In the genomic region with DNA sequence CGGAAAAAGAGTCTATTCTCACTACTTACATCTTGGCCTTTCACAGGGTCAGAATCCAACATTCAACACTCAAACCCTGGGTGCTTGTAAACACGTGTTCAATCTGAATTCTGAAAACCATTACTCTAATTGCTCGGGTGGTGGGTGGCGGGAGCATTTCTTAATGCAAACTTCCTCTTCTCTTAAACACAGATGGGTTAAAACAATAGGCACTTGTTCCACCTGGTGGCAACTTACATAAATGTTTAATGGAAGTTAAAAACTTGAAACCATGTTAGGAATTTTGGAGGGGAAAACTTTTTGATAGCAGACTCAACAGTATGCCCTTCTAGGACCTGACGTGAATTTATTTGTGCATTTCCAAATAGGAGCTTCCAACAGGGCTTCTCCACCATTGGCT, we compare ENCODE assay signal across 12 cellular contexts. TPM values are rescaled to one million over a fixed set of nuclear protein-coding genes. Genes with fewer than 3 reads are reported as not detected.
DNase-seq lines count a peak whose midpoint lies in the region; ATAC-seq, FAIRE-seq and TF ChIP-seq lines count a peak whose summit lies in the region.
"Had no signal": no experiment of that assay in that cellular context is flagged by ENCODE, and none has a peak within 500 bp of the region (broad histone marks: within the 10 kb centered on the region; RNA-seq: fewer than 3 reads in every experiment).

No MANE protein-coding gene starts in this region.

- H3K4me1 ChIP-seq in A673 (ENCODE audit: insufficient read depth, low read length, poor library complexity, severe bottlenecking): peaks cover 31% of the 10 kb centered on the region
- H3K4me1 ChIP-seq in endodermal cell (ENCODE audit: control insufficient read depth, insufficient read depth, low read length): peaks cover 4% of the 10 kb centered on the region
- H3K4me1 ChIP-seq in tibial nerve: peaks cover 0 to 52% (median 13%) of the 10 kb centered on the region in 4 donors
- H3K4me1 ChIP-seq: parathyroid adenoma had no signal

- H3K4me1 Mint-ChIP-seq in endodermal cell (peaks cover 4% of the 10 kb centered on the region), endothelial cell (ENCODE audit: unreplicated experiment) (peaks cover 39% of the 10 kb centered on the region)
- H3K4me1 Mint-ChIP-seq: stimulated activated effector memory CD8-positive, alpha-beta T cell treated with anti-CD3 and anti-CD28 coated beads, Interleukin-12 subunit alpha, Interleukin-12 subunit beta, amount 100 ng/mL, for 72 hours had no signal

- H3K4me3 ChIP-seq in A673 (ENCODE audit: low read depth, low read length, poor library complexity, severe bottlenecking): no peak overlapping the region
- no peak overlapping the region for H3K4me3 ChIP-seq in endodermal cell (ENCODE audit: low read length)
- H3K4me3 ChIP-seq in tibial nerve: no peak overlapping the region

- H3K27me3 Mint-ChIP-seq in endodermal cell (ENCODE audit: insufficient read depth): no peaks in the 10 kb centered on the region
- peaks cover 2% of the 10 kb centered on the region for H3K27me3 Mint-ChIP-seq in endothelial cell (ENCODE audit: unreplicated experiment)

- no peak for TF ChIP-seq EP300 in tibial nerve (IDR thresholded peaks at IDR 0.05)

- H3K27ac Mint-ChIP-seq in endodermal cell (no peak overlapping the region), endothelial cell (ENCODE audit: unreplicated experiment) (no peak overlapping the region)
- H3K27ac Mint-ChIP-seq: activated CD8-positive, alpha-beta memory T cell treated with anti-CD3 and anti-CD28 coated beads, Interleukin-2, amount 10 ng/mL, durations not matched to agents 7 days and 5 days; stimulated activated effector memory CD8-positive, alpha-beta T cell treated with anti-CD3 and anti-CD28 coated beads, Interleukin-12 subunit alpha, Interleukin-12 subunit beta, amount 100 ng/mL, for 72 hours had no signal

- H3K4me3 Mint-ChIP-seq in endodermal cell: no peak overlapping the region
- H3K4me3 Mint-ChIP-seq in endothelial cell (ENCODE audit: unreplicated experiment): no peak overlapping the region
- H3K4me3 Mint-ChIP-seq: activated CD8-positive, alpha-beta memory T cell treated with anti-CD3 and anti-CD28 coated beads, Interleukin-2, amount 10 ng/mL, durations not matched to agents 7 days and 5 days; stimulated activated effector memory CD8-positive, alpha-beta T cell treated with anti-CD3 and anti-CD28 coated beads, Interleukin-12 subunit alpha, Interleukin-12 subunit beta, amount 100 ng/mL, for 72 hours had no signal

- H3K9me3 Mint-ChIP-seq in endodermal cell: no peaks in the 10 kb centered on the region
- no peaks in the 10 kb centered on the region for H3K9me3 Mint-ChIP-seq in endothelial cell (ENCODE audit: unreplicated experiment)
- H3K9me3 Mint-ChIP-seq: stimulated activated effector memory CD8-positive, alpha-beta T cell treated with anti-CD3 and anti-CD28 coated beads, Interleukin-12 subunit alpha, Interleukin-12 subunit beta, amount 100 ng/mL, for 72 hours had no signal

- CTCF ChIA-PET in A673 (lab: Charles Lee): no interaction called here

- TF ChIP-seq CTCF in A673 (conservative IDR thresholded peaks at IDR 0.05; ENCODE audit: low read depth, low read length) (no peak), endodermal cell (conservative IDR thresholded peaks at IDR 0.05) (peak; percentile 46), endothelial cell (IDR thresholded peaks at IDR 0.05; ENCODE audit: unreplicated experiment) (no peak), tibial nerve (IDR thresholded peaks at IDR 0.05) (peak in 1 of 5 experiments; percentile 22)

- WGBS in endodermal cell (ENCODE audit: insufficient coverage in 1 of 2, insufficient read length in 1 of 2), 2 experiments: 73% methylated on average over 4 to 5 of the region's 5 CpGs
- WGBS in tibial nerve, 2 donors: 55 to 59% methylated on average over 5 of the region's 5 CpGs

- POLR2A ChIA-PET in A673 (lab: Charles Lee; ENCODE audit: low non-redundant PET): interaction anchor here (0.6 kb wide), 1 partner anchor 398 kb away, joined by 3 read pairs; no protein-coding TSS in a partner anchor

- TF ChIP-seq POLR2A in GM12892 (IDR thresholded peaks at IDR 0.05; ENCODE audit: low read depth, low read length): no peak
- TF ChIP-seq POLR2A in tibial nerve (IDR thresholded peaks at IDR 0.05): no peak

- no peak overlapping the region for H3K9ac ChIP-seq in endodermal cell (ENCODE audit: extremely low read depth, low read length, poor library complexity, severe bottlenecking)
- H3K9ac ChIP-seq: parathyroid adenoma had no signal

- H3K36me3 Mint-ChIP-seq in endodermal cell (ENCODE audit: low read depth) (no peaks in the 10 kb centered on the region), endothelial cell (ENCODE audit: low read depth, unreplicated experiment) (peaks cover 26% of the 10 kb centered on the region)
- H3K36me3 Mint-ChIP-seq: activated CD8-positive, alpha-beta memory T cell treated with anti-CD3 and anti-CD28 coated beads, Interleukin-2, amount 10 ng/mL, durations not matched to agents 7 days and 5 days; stimulated activated effector memory CD8-positive, alpha-beta T cell treated with anti-CD3 and anti-CD28 coated beads, Interleukin-12 subunit alpha, Interleukin-12 subunit beta, amount 100 ng/mL, for 72 hours had no signal

- FAIRE-seq in GM12892 (lab: Jason Lieb, UNC): peak; percentile 70

- intact Hi-C loops in A673 (cut with micrococcal nuclease; ENCODE audit: unreplicated experiment): no loop called here

- no peaks in the 10 kb centered on the region for H3K36me3 ChIP-seq in A673 (ENCODE audit: insufficient read depth, low read length, poor library complexity, severe bottlenecking)
- H3K36me3 ChIP-seq in endodermal cell (ENCODE audit: control insufficient read depth, insufficient read depth, low read length): no peaks in the 10 kb centered on the region
- H3K36me3 ChIP-seq in tibial nerve: no peaks in the 10 kb centered on the region

- H3K27me3 ChIP-seq in A673 (replicated peaks; ENCODE audit: insufficient read depth, low read depth, low read length, poor library complexity): no peaks in the 10 kb centered on the region
- H3K27me3 ChIP-seq in endodermal cell (ENCODE audit: control insufficient read depth, insufficient read depth, low read length, poor library complexity, severe bottlenecking): no peaks in the 10 kb centered on the region
- no peaks in the 10 kb centered on the region for H3K27me3 ChIP-seq in tibial nerve

- BruUV-seq in A673 (replicated peaks; lab: Mats Ljungman, UMichigan): no TSS peak

- no peaks in the 10 kb centered on the region for H3K9me3 ChIP-seq in A673 (ENCODE audit: low read depth, low read length, poor library complexity, severe bottlenecking)
- H3K9me3 ChIP-seq in endodermal cell (ENCODE audit: control insufficient read depth, low read length): no peaks in the 10 kb centered on the region
- H3K9me3 ChIP-seq in tibial nerve: no peaks in the 10 kb centered on the region

- ATAC-seq in HG03159 (IDR thresholded peaks at IDR 0.05; ENCODE audit: unreplicated experiment): no peak
- ATAC-seq: activated CD8-positive, alpha-beta memory T cell treated with anti-CD3 and anti-CD28 coated beads, Interleukin-2, amount 10 ng/mL, durations not matched to agents 7 days and 5 days; stimulated activated effector memory CD8-positive, alpha-beta T cell treated with anti-CD3 and anti-CD28 coated beads, Interleukin-12 subunit alpha, Interleukin-12 subunit beta, amount 100 ng/mL, for 72 hours had no signal

- peak; percentile 52 for DNase-seq in A673 (ENCODE audit: low spot score)
- DNase-seq in GM12892 (ENCODE audit: insufficient read length): no peak
- peak; percentile 5 for DNase-seq in RPMI7951 (ENCODE audit: low read depth)
- no peak for DNase-seq in endodermal cell
- no peak for DNase-seq in endothelial cell (ENCODE audit: low spot score)
- DNase-seq in NCI-H1417 (lab: John Stamatoyannopoulos, UW): no peak
- DNase-seq in tibial nerve (ENCODE audit: low spot score in 2 of 2): no peak
- DNase-seq: activated CD8-positive, alpha-beta memory T cell treated with anti-CD3 and anti-CD28 coated beads, Interleukin-2, amount 10 ng/mL, durations not matched to agents 7 days and 5 days; NCI-H2171 had no signal

- H3K27ac ChIP-seq in A673 (ENCODE audit: low read depth, low read length, poor library complexity, severe bottlenecking) (no peak overlapping the region), endodermal cell (ENCODE audit: low read depth, low read length) (no peak overlapping the region), tibial nerve (peak overlapping the region in 2 of 4 donors; percentile 12 to 36)
- H3K27ac ChIP-seq: parathyroid adenoma had no signal

RNA-seq across cellular contexts. Expression of a gene that starts 23.4 kb away (rescaled TPM):
- total RNA-seq in A673 (2021) (not detected in 2 replicates), endodermal cell (not detected), endothelial cell (ENCODE audit: unreplicated experiment) (27.8 TPM), tibial nerve (1 to 10 TPM; 6.7 to 9.0 (median 7.6) TPM)
- 0.19 TPM for polyA plus RNA-seq in GM12892 (2012; ENCODE audit: missing spikeins)
- not detected in 2 replicates for total RNA-seq in RPMI7951 (2014; rRNA removed; shearing (Covaris generic))
- polyA plus RNA-seq in endodermal cell (2013, experiment 1 of 2): not detected
- not detected for polyA plus RNA-seq in endodermal cell (2013, experiment 2 of 2)
- total RNA-seq: activated CD8-positive, alpha-beta memory T cell treated with anti-CD3 and anti-CD28 coated beads, Interleukin-2, amount 10 ng/mL, durations not matched to agents 7 days and 5 days had no signal

RNA-seq across cellular contexts. Expression of a gene that starts 23.6 kb away (rescaled TPM):
- total RNA-seq in A673 (2021) (0.04 TPM in 1 of 2 replicates, not detected in the other), endodermal cell (under 1 TPM; 0.24 to 0.35 TPM), endothelial cell (ENCODE audit: unreplicated experiment) (79.3 TPM), tibial nerve (10 to 100 TPM in 3 of 4 donors, 1 to 10 TPM in 1; 9.0 to 24.6 (median 18.0) TPM)
- polyA plus RNA-seq in GM12892 (2012; ENCODE audit: missing spikeins): 0.21 TPM
- not detected in 2 replicates for total RNA-seq in RPMI7951 (2014; rRNA removed; shearing (Covaris generic))
- polyA plus RNA-seq in endodermal cell (2013, experiment 1 of 2): 0.14 TPM
- 0.17 TPM for polyA plus RNA-seq in endodermal cell (2013, experiment 2 of 2)
- total RNA-seq: activated CD8-positive, alpha-beta memory T cell treated with anti-CD3 and anti-CD28 coated beads, Interleukin-2, amount 10 ng/mL, durations not matched to agents 7 days and 5 days had no signal

Comparison
In these comparisons a context has a peak if more than half of its experiments do, and no peak if none do; other contexts are left out.
1. DNase-seq: peak in A673 (single experiment) and RPMI7951 (single experiment); none in GM12892 (single experiment), endodermal cell (single experiment), endothelial cell (single experiment), NCI-H1417 (0 of 3) and tibial nerve (0 of 2).